Comparison of ENCODE assay signal across 26 cellular contexts in the genomic region with DNA sequence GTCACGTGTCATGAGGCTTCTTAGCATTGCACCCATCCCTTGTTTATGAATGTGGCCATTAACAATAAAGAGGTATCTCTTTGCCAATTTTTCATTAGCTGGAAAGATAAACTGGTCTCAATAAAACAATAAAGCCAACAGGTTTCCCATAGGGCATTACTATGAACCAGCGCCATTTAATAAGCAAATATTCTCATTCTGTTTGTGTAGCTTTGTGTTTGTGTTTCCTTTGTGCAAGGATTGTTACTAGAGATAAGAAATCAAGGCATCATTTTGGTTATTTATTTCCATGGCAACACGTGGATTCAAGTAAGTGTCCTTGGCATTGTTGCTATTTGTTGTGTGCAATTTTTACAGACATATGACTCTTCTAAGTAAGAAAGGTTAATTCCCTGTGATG.
"Had no signal": no experiment of that assay in that cellular context is flagged by ENCODE, and none has a peak within 500 bp of the region (broad histone marks: within the 10 kb centered on the region; RNA-seq: fewer than 3 reads in every experiment).

No MANE protein-coding gene starts in this region.

- H3K27me3 ChIP-seq: gastrocnemius medialis, hepatocyte, neutrophil, right lobe of liver, testis, transverse colon had no signal

- DNase-seq: activated CD4-positive, alpha-beta memory T cell treated with anti-CD3 and anti-CD28 coated beads for 36 hours; activated CD4-positive, alpha-beta T cell treated with anti-CD3 and anti-CD28 coated beads, Interleukin-2, amount 10 ng/mL, durations not matched to agents 24 days and 14 days; activated CD4-positive, CD25-positive, alpha-beta regulatory T cell treated with anti-CD3 and anti-CD28 coated beads, Interleukin-2, amount 50 U/mL, for 72 hours; activated CD8-positive, alpha-beta memory T cell treated with anti-CD3 and anti-CD28 coated beads, Interleukin-2, amount 50 U/mL, for 48 hours; activated gamma-delta T cell; activated naive CD4-positive, alpha-beta T cell treated with anti-CD3 and anti-CD28 coated beads, Interleukin-2, amount 10 ng/mL, durations not matched to agents 7 days and 5 days; activated naive CD8-positive, alpha-beta T cell treated with anti-CD3 and anti-CD28 coated beads, Interleukin-2, amount 10 ng/mL, durations not matched to agents 7 days and 5 days; activated T-cell treated with anti-CD3 and anti-CD28 coated beads, Interleukin-2, amount 50 U/mL, for 24 hours; amniotic stem cell; central memory CD4-positive, alpha-beta T cell; effector CD4-positive, alpha-beta T cell; gastrocnemius medialis; left cardiac atrium; left ventricle myocardium superior; mucosa of descending colon; right lobe of liver; stimulated activated CD4-positive, alpha-beta T cell treated with anti-CD3 and anti-CD28 coated beads, Interleukin-12 subunit alpha, Interleukin-12 subunit beta, amount 100 ng/mL, for 4 hours; stimulated activated CD4-positive, alpha-beta T cell treated with anti-CD3 and anti-CD28 coated beads, Interleukin-4, amount 100 ng/mL, for 1 hour; stimulated activated naive CD8-positive, alpha-beta T cell treated with anti-CD3 and anti-CD28 coated beads, Interleukin-15, Interleukin-2, amounts not matched to agents 100 U/mL and 50 U/mL, for 24 hours; T-helper 9 cell; testis; transverse colon had no signal

- H3K4me1 ChIP-seq: gastrocnemius medialis, right lobe of liver, testis had no signal

- H3K36me3 ChIP-seq: gastrocnemius medialis, neutrophil, right lobe of liver, transverse colon had no signal

- H3K4me3 ChIP-seq: gastrocnemius medialis, hepatocyte, mucosa of descending colon, right lobe of liver, testis, transverse colon had no signal

- H3K9me3 ChIP-seq: gastrocnemius medialis, mucosa of descending colon, neutrophil, right lobe of liver, testis, transverse colon had no signal

- H3K27ac ChIP-seq: epithelial cell of prostate, gastrocnemius medialis, hepatocyte, neutrophil, right lobe of liver, testis, transverse colon had no signal

- ATAC-seq: gastrocnemius medialis; left cardiac atrium; left ventricle myocardium superior; mucosa of descending colon; natural killer cell treated with Interleukin-12 subunit alpha and Interleukin-12 subunit beta and Interleukin-15 and Interleukin-18, amount 100 ng/mL, for 72 hours; right lobe of liver; stimulated activated naive CD8-positive, alpha-beta T cell treated with anti-CD3 and anti-CD28 coated beads, Interleukin-15, Interleukin-2, amounts not matched to agents 100 U/mL and 50 U/mL, for 24 hours had no signal
